Comparison of ENCODE assay signal across 1 cellular context in the genomic region with DNA sequence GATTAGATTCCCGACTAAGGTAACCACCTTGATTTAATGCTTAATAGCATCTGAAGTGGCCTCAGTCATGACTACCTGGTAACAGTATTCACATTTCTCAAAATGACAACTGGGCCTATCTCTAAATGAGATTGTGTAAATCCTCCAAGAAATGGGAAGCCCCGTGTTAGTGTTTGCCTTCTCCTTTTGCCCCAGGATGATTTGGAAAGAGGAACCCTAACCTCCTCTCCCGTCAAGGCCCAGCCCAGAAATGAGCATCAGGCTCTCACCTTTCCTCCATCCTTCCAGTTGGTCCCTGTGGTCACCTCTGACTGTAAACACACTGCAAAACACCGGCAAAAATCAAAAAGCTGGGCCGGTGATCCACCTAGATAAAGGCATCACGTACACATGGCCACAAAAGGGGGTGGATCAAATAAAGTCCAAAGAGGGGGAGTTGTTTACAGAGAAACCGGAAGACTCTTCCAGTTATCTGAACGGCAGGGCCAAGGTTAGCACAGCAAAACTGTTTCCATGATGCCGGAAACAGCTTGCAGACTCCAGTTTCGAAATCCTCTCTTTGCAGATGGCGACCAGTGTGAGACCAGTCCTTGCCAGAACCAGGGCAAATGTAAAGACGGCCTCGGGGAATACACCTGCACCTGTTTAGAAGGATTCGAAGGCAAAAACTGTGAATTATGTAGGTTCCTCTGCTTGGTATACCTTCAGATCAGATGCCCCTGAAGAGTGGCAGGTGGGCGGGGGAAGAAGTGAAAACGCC.
A peak's percentile ranks its signal among the peaks of the same experiment; 100 is the strongest.
TF ChIP-seq lines count a peak whose summit lies in the region.

No MANE protein-coding gene starts in this region.

TF ChIP-seq in HepG2, 621 proteins besides CTCF, POLR2A, EP300 and RAD21 (continued from another document and continues in another):
- TF ChIP-seq, protein P1, sequence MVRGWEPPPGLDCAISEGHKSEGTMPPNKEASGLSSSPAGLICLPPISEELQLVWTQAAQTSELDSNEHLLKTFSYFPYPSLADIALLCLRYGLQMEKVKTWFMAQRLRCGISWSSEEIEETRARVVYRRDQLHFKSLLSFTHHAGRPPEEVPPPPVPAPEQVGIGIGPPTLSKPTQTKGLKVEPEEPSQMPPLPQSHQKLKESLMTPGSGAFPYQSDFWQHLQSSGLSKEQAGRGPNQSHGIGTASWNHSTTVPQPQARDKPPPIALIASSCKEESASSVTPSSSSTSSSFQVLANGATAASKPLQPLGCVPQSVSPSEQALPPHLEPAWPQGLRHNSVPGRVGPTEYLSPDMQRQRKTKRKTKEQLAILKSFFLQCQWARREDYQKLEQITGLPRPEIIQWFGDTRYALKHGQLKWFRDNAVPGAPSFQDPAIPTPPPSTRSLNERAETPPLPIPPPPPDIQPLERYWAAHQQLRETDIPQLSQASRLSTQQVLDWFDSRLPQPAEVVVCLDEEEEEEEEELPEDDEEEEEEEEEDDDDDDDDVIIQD (CRISPR knock-in tag; IDR thresholded peaks at IDR 0.05; ENCODE audit: low read depth): peak; percentile 70; the same call in 1 of the 2 replicates
- TF ChIP-seq ZNF383 (CRISPR knock-in tag; IDR thresholded peaks at IDR 0.05; ENCODE audit: borderline replicate concordance): no peak
- peak; percentile 81; the same call in 1 of the 2 replicates for TF ChIP-seq ZNF766 (CRISPR knock-in tag; IDR thresholded peaks at IDR 0.05; ENCODE audit: borderline replicate concordance)
- TF ChIP-seq ZBTB1 (CRISPR knock-in tag; IDR thresholded peaks at IDR 0.05; ENCODE audit: borderline replicate concordance): no peak
- peak; percentile 94; the same call in 1 of the 2 replicates for TF ChIP-seq ZNF557 (CRISPR knock-in tag; IDR thresholded peaks at IDR 0.05)
- TF ChIP-seq EEA1 (CRISPR knock-in tag; IDR thresholded peaks at IDR 0.05; ENCODE audit: borderline replicate concordance): no peak
- TF ChIP-seq ZNF768 (CRISPR knock-in tag; IDR thresholded peaks at IDR 0.05): no peak
- TF ChIP-seq, protein P2, sequence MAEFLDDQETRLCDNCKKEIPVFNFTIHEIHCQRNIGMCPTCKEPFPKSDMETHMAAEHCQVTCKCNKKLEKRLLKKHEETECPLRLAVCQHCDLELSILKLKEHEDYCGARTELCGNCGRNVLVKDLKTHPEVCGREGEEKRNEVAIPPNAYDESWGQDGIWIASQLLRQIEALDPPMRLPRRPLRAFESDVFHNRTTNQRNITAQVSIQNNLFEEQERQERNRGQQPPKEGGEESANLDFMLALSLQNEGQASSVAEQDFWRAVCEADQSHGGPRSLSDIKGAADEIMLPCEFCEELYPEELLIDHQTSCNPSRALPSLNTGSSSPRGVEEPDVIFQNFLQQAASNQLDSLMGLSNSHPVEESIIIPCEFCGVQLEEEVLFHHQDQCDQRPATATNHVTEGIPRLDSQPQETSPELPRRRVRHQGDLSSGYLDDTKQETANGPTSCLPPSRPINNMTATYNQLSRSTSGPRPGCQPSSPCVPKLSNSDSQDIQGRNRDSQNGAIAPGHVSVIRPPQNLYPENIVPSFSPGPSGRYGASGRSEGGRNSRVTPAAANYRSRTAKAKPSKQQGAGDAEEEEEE (CRISPR knock-in tag; IDR thresholded peaks at IDR 0.05; ENCODE audit: borderline replicate concordance): no peak
- TF ChIP-seq NCOR1 (IDR thresholded peaks at IDR 0.05; ENCODE audit: borderline replicate concordance, low read length): peak; percentile 83; the same call in 1 of the 2 replicates
- TF ChIP-seq ZNF879 (CRISPR knock-in tag; IDR thresholded peaks at IDR 0.05): no peak
- TF ChIP-seq, protein P3, sequence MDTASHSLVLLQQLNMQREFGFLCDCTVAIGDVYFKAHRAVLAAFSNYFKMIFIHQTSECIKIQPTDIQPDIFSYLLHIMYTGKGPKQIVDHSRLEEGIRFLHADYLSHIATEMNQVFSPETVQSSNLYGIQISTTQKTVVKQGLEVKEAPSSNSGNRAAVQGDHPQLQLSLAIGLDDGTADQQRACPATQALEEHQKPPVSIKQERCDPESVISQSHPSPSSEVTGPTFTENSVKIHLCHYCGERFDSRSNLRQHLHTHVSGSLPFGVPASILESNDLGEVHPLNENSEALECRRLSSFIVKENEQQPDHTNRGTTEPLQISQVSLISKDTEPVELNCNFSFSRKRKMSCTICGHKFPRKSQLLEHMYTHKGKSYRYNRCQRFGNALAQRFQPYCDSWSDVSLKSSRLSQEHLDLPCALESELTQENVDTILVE (CRISPR knock-in tag; IDR thresholded peaks at IDR 0.05): 0 out of 2 replicates have a peak, but pooled peaks have one; percentile 28
- no peak for TF ChIP-seq ZNF382 (CRISPR knock-in tag; IDR thresholded peaks at IDR 0.05; ENCODE audit: borderline replicate concordance)
- TF ChIP-seq, protein P4, sequence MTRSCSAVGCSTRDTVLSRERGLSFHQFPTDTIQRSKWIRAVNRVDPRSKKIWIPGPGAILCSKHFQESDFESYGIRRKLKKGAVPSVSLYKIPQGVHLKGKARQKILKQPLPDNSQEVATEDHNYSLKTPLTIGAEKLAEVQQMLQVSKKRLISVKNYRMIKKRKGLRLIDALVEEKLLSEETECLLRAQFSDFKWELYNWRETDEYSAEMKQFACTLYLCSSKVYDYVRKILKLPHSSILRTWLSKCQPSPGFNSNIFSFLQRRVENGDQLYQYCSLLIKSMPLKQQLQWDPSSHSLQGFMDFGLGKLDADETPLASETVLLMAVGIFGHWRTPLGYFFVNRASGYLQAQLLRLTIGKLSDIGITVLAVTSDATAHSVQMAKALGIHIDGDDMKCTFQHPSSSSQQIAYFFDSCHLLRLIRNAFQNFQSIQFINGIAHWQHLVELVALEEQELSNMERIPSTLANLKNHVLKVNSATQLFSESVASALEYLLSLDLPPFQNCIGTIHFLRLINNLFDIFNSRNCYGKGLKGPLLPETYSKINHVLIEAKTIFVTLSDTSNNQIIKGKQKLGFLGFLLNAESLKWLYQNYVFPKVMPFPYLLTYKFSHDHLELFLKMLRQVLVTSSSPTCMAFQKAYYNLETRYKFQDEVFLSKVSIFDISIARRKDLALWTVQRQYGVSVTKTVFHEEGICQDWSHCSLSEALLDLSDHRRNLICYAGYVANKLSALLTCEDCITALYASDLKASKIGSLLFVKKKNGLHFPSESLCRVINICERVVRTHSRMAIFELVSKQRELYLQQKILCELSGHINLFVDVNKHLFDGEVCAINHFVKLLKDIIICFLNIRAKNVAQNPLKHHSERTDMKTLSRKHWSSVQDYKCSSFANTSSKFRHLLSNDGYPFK (CRISPR knock-in tag; IDR thresholded peaks at IDR 0.05; ENCODE audit: borderline replicate concordance): peak; percentile 52; the same call in 1 of the 2 replicates
- peak; percentile 65; the same call in 1 of the 2 replicates for TF ChIP-seq ZNF629 (CRISPR knock-in tag; conservative IDR thresholded peaks at IDR 0.05)
- no peak for TF ChIP-seq PCBP2 (optimal IDR thresholded peaks at IDR 0.05; ENCODE audit: low read depth, low read length, poor library complexity, severe bottlenecking)
- TF ChIP-seq ZNF564 (CRISPR knock-in tag; IDR thresholded peaks at IDR 0.05): peak; percentile 79; the same call in 1 of the 2 replicates
- TF ChIP-seq, protein P5, sequence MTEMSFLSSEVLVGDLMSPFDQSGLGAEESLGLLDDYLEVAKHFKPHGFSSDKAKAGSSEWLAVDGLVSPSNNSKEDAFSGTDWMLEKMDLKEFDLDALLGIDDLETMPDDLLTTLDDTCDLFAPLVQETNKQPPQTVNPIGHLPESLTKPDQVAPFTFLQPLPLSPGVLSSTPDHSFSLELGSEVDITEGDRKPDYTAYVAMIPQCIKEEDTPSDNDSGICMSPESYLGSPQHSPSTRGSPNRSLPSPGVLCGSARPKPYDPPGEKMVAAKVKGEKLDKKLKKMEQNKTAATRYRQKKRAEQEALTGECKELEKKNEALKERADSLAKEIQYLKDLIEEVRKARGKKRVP (CRISPR knock-in tag; IDR thresholded peaks at IDR 0.05): peak in 1 of 2 experiments; percentile 14; a peak in 2 of 4 replicates
- TF ChIP-seq, protein P6, sequence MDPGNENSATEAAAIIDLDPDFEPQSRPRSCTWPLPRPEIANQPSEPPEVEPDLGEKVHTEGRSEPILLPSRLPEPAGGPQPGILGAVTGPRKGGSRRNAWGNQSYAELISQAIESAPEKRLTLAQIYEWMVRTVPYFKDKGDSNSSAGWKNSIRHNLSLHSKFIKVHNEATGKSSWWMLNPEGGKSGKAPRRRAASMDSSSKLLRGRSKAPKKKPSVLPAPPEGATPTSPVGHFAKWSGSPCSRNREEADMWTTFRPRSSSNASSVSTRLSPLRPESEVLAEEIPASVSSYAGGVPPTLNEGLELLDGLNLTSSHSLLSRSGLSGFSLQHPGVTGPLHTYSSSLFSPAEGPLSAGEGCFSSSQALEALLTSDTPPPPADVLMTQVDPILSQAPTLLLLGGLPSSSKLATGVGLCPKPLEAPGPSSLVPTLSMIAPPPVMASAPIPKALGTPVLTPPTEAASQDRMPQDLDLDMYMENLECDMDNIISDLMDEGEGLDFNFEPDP (CRISPR knock-in tag; conservative IDR thresholded peaks at IDR 0.05): no peak
- TF ChIP-seq SRF (IDR thresholded peaks at IDR 0.05; ENCODE audit: low read depth, low read length): peak; percentile 63
- no peak for TF ChIP-seq SP2 (CRISPR knock-in tag; IDR thresholded peaks at IDR 0.05)
- TF ChIP-seq, protein P7, sequence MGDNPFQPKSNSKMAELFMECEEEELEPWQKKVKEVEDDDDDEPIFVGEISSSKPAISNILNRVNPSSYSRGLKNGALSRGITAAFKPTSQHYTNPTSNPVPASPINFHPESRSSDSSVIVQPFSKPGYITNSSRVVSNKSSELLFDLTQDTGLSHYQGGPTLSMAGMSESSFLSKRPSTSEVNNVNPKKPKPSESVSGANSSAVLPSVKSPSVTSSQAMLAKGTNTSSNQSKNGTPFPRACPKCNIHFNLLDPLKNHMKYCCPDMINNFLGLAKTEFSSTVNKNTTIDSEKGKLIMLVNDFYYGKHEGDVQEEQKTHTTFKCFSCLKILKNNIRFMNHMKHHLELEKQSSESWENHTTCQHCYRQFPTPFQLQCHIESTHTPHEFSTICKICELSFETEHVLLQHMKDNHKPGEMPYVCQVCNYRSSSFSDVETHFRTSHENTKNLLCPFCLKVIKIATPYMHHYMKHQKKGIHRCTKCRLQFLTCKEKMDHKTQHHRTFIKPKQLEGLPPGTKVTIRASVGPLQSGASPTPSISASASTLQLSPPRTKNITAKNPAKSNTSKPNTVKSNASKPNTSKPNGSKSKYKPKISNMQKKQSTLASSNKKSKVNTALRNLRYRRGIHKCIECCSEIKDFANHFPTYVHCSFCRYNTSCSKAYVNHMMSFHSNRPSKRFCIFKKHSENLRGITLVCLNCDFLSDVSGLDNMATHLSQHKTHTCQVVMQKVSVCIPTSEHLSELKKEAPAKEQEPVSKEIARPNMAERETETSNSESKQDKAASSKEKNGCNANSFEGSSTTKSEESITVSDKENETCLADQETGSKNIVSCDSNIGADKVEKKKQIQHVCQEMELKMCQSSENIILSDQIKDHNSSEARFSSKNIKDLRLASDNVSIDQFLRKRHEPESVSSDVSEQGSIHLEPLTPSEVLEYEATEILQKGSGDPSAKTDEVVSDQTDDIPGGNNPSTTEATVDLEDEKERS (CRISPR knock-in tag; IDR thresholded peaks at IDR 0.05): no peak
- 0 out of 2 replicates have a peak, but pooled peaks have one; percentile 79 for TF ChIP-seq GTF3A (CRISPR knock-in tag; conservative IDR thresholded peaks at IDR 0.05)
- peak; percentile 89 for TF ChIP-seq NR2F2 (IDR thresholded peaks at IDR 0.05; ENCODE audit: borderline replicate concordance, low read depth)
- TF ChIP-seq ZNF7 (CRISPR knock-in tag; IDR thresholded peaks at IDR 0.05): peak; percentile 13; the same call in 1 of the 2 replicates
- TF ChIP-seq, protein P8, sequence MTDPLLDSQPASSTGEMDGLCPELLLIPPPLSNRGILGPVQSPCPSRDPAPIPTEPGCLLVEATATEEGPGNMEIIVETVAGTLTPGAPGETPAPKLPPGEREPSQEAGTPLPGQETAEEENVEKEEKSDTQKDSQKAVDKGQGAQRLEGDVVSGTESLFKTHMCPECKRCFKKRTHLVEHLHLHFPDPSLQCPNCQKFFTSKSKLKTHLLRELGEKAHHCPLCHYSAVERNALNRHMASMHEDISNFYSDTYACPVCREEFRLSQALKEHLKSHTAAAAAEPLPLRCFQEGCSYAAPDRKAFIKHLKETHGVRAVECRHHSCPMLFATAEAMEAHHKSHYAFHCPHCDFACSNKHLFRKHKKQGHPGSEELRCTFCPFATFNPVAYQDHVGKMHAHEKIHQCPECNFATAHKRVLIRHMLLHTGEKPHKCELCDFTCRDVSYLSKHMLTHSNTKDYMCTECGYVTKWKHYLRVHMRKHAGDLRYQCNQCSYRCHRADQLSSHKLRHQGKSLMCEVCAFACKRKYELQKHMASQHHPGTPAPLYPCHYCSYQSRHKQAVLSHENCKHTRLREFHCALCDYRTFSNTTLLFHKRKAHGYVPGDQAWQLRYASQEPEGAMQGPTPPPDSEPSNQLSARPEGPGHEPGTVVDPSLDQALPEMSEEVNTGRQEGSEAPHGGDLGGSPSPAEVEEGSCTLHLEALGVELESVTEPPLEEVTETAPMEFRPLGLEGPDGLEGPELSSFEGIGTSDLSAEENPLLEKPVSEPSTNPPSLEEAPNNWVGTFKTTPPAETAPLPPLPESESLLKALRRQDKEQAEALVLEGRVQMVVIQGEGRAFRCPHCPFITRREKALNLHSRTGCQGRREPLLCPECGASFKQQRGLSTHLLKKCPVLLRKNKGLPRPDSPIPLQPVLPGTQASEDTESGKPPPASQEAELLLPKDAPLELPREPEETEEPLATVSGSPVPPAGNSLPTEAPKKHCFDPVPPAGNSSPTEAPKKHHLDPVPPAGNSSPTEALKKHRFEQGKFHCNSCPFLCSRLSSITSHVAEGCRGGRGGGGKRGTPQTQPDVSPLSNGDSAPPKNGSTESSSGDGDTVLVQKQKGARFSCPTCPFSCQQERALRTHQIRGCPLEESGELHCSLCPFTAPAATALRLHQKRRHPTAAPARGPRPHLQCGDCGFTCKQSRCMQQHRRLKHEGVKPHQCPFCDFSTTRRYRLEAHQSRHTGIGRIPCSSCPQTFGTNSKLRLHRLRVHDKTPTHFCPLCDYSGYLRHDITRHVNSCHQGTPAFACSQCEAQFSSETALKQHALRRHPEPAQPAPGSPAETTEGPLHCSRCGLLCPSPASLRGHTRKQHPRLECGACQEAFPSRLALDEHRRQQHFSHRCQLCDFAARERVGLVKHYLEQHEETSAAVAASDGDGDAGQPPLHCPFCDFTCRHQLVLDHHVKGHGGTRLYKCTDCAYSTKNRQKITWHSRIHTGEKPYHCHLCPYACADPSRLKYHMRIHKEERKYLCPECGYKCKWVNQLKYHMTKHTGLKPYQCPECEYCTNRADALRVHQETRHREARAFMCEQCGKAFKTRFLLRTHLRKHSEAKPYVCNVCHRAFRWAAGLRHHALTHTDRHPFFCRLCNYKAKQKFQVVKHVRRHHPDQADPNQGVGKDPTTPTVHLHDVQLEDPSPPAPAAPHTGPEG (CRISPR knock-in tag; IDR thresholded peaks at IDR 0.05): peak; percentile 76; the same call in 1 of the 2 replicates
- TF ChIP-seq ZNF263 (CRISPR knock-in tag; IDR thresholded peaks at IDR 0.05): peak; percentile 47; the same call in 1 of the 2 replicates
- TF ChIP-seq FOXK2 (IDR thresholded peaks at IDR 0.05): peak; percentile 94
- TF ChIP-seq PAF1 (CRISPR knock-in tag; IDR thresholded peaks at IDR 0.05): no peak
- TF ChIP-seq AHR (CRISPR knock-in tag; IDR thresholded peaks at IDR 0.05): no peak; the same call in 1 of the 2 replicates
